ENCODE assay signal across 16 cellular contexts in genomic region chr2:38473333-38474005, GRCh38.
"Had no signal": no experiment of that assay in that cellular context is flagged by ENCODE, and none has a peak within 500 bp of the region (broad histone marks: within the 10 kb centered on the region; RNA-seq: fewer than 3 reads in every experiment).

No MANE protein-coding gene starts in this region.

- H3K9me3 Mint-ChIP-seq: activated naive CD8-positive, alpha-beta T cell treated with anti-CD3 and anti-CD28 coated beads, Interleukin-2, amount 10 ng/mL, durations not matched to agents 7 days and 5 days; nephron progenitor cell; stimulated activated memory B cell treated with anti-CD40 and anti-IgM and Interleukin-4, amounts not matched to agents 10 μg/mL and 1 μg/mL and 100 μg/mL, for 72 hours had no signal

- DNase-seq: activated gamma-delta T cell; activated naive CD8-positive, alpha-beta T cell treated with anti-CD3 and anti-CD28 coated beads, Interleukin-2, amount 10 ng/mL, durations not matched to agents 7 days and 5 days; activated T-cell treated with anti-CD3 and anti-CD28 coated beads for 4 hours; foreskin melanocyte; glutamatergic neuron; nephron progenitor cell; posterior cingulate gyrus; sigmoid colon; stimulated activated CD4-positive, alpha-beta T cell treated with anti-CD3 and anti-CD28 coated beads, Interleukin-4, amount 100 ng/mL, for 24 hours; T-helper 9 cell; thyroid gland had no signal

- H3K36me3 ChIP-seq: sigmoid colon, SJSA1, thyroid gland had no signal

- H3K4me3 ChIP-seq: lung, sigmoid colon, SJSA1, thyroid gland had no signal

- H3K36me3 Mint-ChIP-seq: activated naive CD8-positive, alpha-beta T cell treated with anti-CD3 and anti-CD28 coated beads, Interleukin-2, amount 10 ng/mL, durations not matched to agents 7 days and 5 days; brain; stimulated activated memory B cell treated with anti-CD40 and anti-IgM and Interleukin-4, amounts not matched to agents 10 μg/mL and 1 μg/mL and 100 μg/mL, for 72 hours had no signal

- H3K27me3 ChIP-seq: sigmoid colon, thyroid gland had no signal

- ATAC-seq: left lobe of liver; stimulated activated memory B cell treated with anti-CD40 and anti-IgM and Interleukin-4, amounts not matched to agents 10 μg/mL and 1 μg/mL and 100 μg/mL, for 72 hours had no signal

- H3K9me3 ChIP-seq: sigmoid colon, thyroid gland had no signal

- H3K27ac Mint-ChIP-seq: activated naive CD8-positive, alpha-beta T cell treated with anti-CD3 and anti-CD28 coated beads, Interleukin-2, amount 10 ng/mL, durations not matched to agents 7 days and 5 days; brain; nephron progenitor cell; stimulated activated memory B cell treated with anti-CD40 and anti-IgM and Interleukin-4, amounts not matched to agents 10 μg/mL and 1 μg/mL and 100 μg/mL, for 72 hours had no signal

- H3K4me1 Mint-ChIP-seq: brain had no signal

- H3K27ac ChIP-seq: SJSA1, thyroid gland had no signal

- H3K4me1 ChIP-seq: SJSA1 had no signal

- H3K4me3 Mint-ChIP-seq: activated naive CD8-positive, alpha-beta T cell treated with anti-CD3 and anti-CD28 coated beads, Interleukin-2, amount 10 ng/mL, durations not matched to agents 7 days and 5 days; brain; nephron progenitor cell; stimulated activated memory B cell treated with anti-CD40 and anti-IgM and Interleukin-4, amounts not matched to agents 10 μg/mL and 1 μg/mL and 100 μg/mL, for 72 hours had no signal
